In genomic region chr16:81821422-81822128, GRCh38 we compare ENCODE assay signal across 9 cellular contexts. TPM values are rescaled to one million over a fixed set of nuclear protein-coding genes. Genes with fewer than 3 reads are reported as not detected.
DNase-seq lines count a peak whose midpoint lies in the region; ATAC-seq and TF ChIP-seq lines count a peak whose summit lies in the region.
"Had no signal": no experiment of that assay in that cellular context is flagged by ENCODE, and none has a peak within 500 bp of the region (broad histone marks: within the 10 kb centered on the region; RNA-seq: fewer than 3 reads in every experiment).

No MANE protein-coding gene starts in this region.

- H2AFZ ChIP-seq in MM.1S (ENCODE audit: low read length) (no peak overlapping the region), PC-9 (no peak overlapping the region)

- peaks cover 39% of the 10 kb centered on the region for H3K4me1 ChIP-seq in MM.1S (ENCODE audit: low read length)
- no peaks in the 10 kb centered on the region for H3K4me1 ChIP-seq in PC-9 (replicated peaks; ENCODE audit: insufficient read depth)

- H3F3A ChIP-seq in MM.1S (ENCODE audit: insufficient read depth, low read length) (peaks cover 40% of the 10 kb centered on the region), PC-9 (ENCODE audit: insufficient read depth, low read depth) (no peaks in the 10 kb centered on the region)

- H3K9me3 Mint-ChIP-seq in natural killer cell: no peaks in the 10 kb centered on the region

- POLR2A ChIA-PET in PC-9 (lab: Charles Lee; ENCODE audit: unreplicated experiment): no interaction called here

- peaks cover 84 to 87% of the 10 kb centered on the region in 2 donors for H3K4me1 Mint-ChIP-seq in natural killer cell

- peak overlapping the region; percentile 77 for H3K4me2 ChIP-seq in MM.1S (ENCODE audit: low read depth, low read length)
- no peak overlapping the region for H3K4me2 ChIP-seq in PC-9

- no TSS peak for BruUV-seq in PC-9 (replicated peaks; lab: Mats Ljungman, UMichigan)

- peak overlapping the region; percentile 83 for H3K9ac ChIP-seq in MM.1S (ENCODE audit: low read length)

- no peak overlapping the region for H3K4me3 ChIP-seq in H7 (ENCODE audit: insufficient read depth, low read depth, low read length)
- H3K4me3 ChIP-seq in MM.1S (ENCODE audit: low read length): peak overlapping the region; percentile 45
- no peak overlapping the region for H3K4me3 ChIP-seq in PC-9

- DNase-seq in H7: peak; percentile 35
- peak; percentile 76 for DNase-seq in MM.1S
- no peak for DNase-seq in natural killer cell
- no peak for DNase-seq in PC-9
- no peak for DNase-seq in DMS53 treated with DMSO at 0.1 percent for 48 hours (lab: John Stamatoyannopoulos, UW; ENCODE audit: unreplicated experiment)
- DNase-seq in midbrain (lab: John Stamatoyannopoulos, UW): no peak
- DNase-seq in COR-L47 (lab: John Stamatoyannopoulos, UW): no peak

- H3K9me2 ChIP-seq in MM.1S (replicated peaks; ENCODE audit: insufficient read depth, low read length) (no peaks in the 10 kb centered on the region), PC-9 (ENCODE audit: insufficient read depth) (no peaks in the 10 kb centered on the region)

- peaks cover 36% of the 10 kb centered on the region for H3K79me2 ChIP-seq in MM.1S (ENCODE audit: low read length)
- H3K79me2 ChIP-seq in PC-9 (ENCODE audit: low read depth): no peaks in the 10 kb centered on the region

- no peaks in the 10 kb centered on the region for H3K27me3 Mint-ChIP-seq in natural killer cell (ENCODE audit: low read depth in 2 of 2)

- H3K27ac ChIP-seq in MM.1S (ENCODE audit: low read length): peak overlapping the region; percentile 99
- no peak overlapping the region for H3K27ac ChIP-seq in PC-9

- no peaks in the 10 kb centered on the region for H3K36me3 ChIP-seq in H7 (replicated peaks; ENCODE audit: control insufficient read depth, insufficient read depth, low read length)
- no peaks in the 10 kb centered on the region for H3K36me3 ChIP-seq in MM.1S (replicated peaks; ENCODE audit: insufficient read depth, low read length)
- H3K36me3 ChIP-seq in PC-9 (ENCODE audit: low read depth): no peaks in the 10 kb centered on the region

- ATAC-seq in GM18861 (IDR thresholded peaks at IDR 0.05; ENCODE audit: unreplicated experiment) (peak; percentile 37), natural killer cell (no peak)

- H3K27me3 ChIP-seq in H7 (ENCODE audit: control insufficient read depth, insufficient read depth, low read length): no peaks in the 10 kb centered on the region
- H3K27me3 ChIP-seq in MM.1S (replicated peaks; ENCODE audit: insufficient read depth, low read length): no peaks in the 10 kb centered on the region
- H3K27me3 ChIP-seq in PC-9 (ENCODE audit: insufficient read depth, low read depth): no peaks in the 10 kb centered on the region

- peak overlapping the region; percentile 86 for H3K4me3 Mint-ChIP-seq in natural killer cell
- H3K4me3 Mint-ChIP-seq: brain had no signal

- peak overlapping the region; percentile 98 to 99 for H3K27ac Mint-ChIP-seq in natural killer cell
- H3K27ac Mint-ChIP-seq: brain had no signal

- TF ChIP-seq CTCF in MM.1S (IDR thresholded peaks at IDR 0.05; ENCODE audit: low read length): no peak
- no peak for TF ChIP-seq CTCF in natural killer cell (IDR thresholded peaks at IDR 0.05)
- no peak for TF ChIP-seq CTCF in PC-9 (conservative IDR thresholded peaks at IDR 0.05)

- intact Hi-C loops in natural killer cell (cut with micrococcal nuclease): no loop called here
- intact Hi-C loops in PC-9 (cut with micrococcal nuclease; ENCODE audit: unreplicated experiment): no loop called here

- H4K20me1 ChIP-seq in MM.1S (ENCODE audit: insufficient read depth, low read length) (no peaks in the 10 kb centered on the region), PC-9 (ENCODE audit: insufficient read depth) (no peaks in the 10 kb centered on the region)

- no peaks in the 10 kb centered on the region for H3K36me3 Mint-ChIP-seq in natural killer cell
- H3K36me3 Mint-ChIP-seq: brain had no signal

- CTCF ChIA-PET in PC-9 (lab: Charles Lee): no interaction called here

- no peaks in the 10 kb centered on the region for H3K9me3 ChIP-seq in MM.1S (replicated peaks; ENCODE audit: insufficient read depth, low read length)
- H3K9me3 ChIP-seq in PC-9 (ENCODE audit: insufficient read depth, low read depth): no peaks in the 10 kb centered on the region

RNA-seq across cellular contexts. Expression of gene PLCG2, which starts 42.5 kb away (rescaled TPM):
- 2.5 and 2.7 TPM in 2 replicates for total RNA-seq in H7 (2014; rRNA removed; shearing (Covaris generic))
- total RNA-seq in natural killer cell: 100 to 1,000 TPM; 250 to 298 (median 285) TPM
- total RNA-seq in PC-9 (2021): 7.9 and 10.8 TPM in 2 replicates

Comparison
In these comparisons a context has a peak if more than half of its experiments do, and no peak if none do; other contexts are left out.
1. DNase-seq: peak in H7 (single experiment) and MM.1S (single experiment); none in natural killer cell (single experiment), PC-9 (0 of 2), DMS53 treated with DMSO at 0.1 percent for 48 hours (single experiment), midbrain (single experiment) and COR-L47 (single experiment).
2. RNA of gene PLCG2, which starts 42.5 kb away (total RNA-seq): 250 to 298 TPM in natural killer cell; 7.9 to 10.8 TPM in PC-9 and 2.5 to 2.7 TPM in H7; every median in the first group is over 10 times any median in the second.